Comparison of ENCODE assay signal across 8 cellular contexts in the genomic region with DNA sequence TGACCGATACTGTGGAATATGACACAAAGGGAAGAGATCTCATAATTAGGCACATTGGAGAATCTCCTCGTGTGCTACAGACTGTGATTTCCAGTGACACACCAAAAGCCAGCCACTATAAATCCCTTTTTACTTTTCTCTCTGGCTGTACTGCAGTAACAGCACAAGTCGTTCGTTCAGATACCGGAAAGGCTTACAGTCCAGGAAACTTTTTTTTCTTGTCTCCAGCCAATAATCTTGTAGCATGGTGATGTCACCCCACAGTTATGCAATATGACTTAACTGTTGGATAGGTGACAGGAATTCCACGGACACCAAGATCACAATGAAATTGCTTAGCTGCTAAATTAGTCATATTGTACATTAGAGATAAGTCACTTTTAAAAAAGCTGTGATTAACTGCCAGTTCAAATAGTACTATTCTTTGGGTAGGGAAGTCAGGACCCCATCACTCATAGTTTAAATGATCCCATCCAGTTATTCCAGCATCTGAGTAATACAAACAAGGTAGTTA. TPM values are rescaled to one million over a fixed set of nuclear protein-coding genes. Genes with fewer than 3 reads are reported as not detected.
A peak's percentile ranks its signal among the peaks of the same experiment; 100 is the strongest.
DNase-seq lines count a peak whose midpoint lies in the region; ATAC-seq, FAIRE-seq and TF ChIP-seq lines count a peak whose summit lies in the region.

No MANE protein-coding gene starts in this region.

- H3K27ac ChIP-seq in iPS-20b (ENCODE audit: low read length) (no peak overlapping the region), spleen (peak overlapping the region; percentile 59 to 82 (median 70))

- ATAC-seq in GM21360 (IDR thresholded peaks at IDR 0.05; ENCODE audit: unreplicated experiment): no peak
- no peak for ATAC-seq in activated T-cell treated with anti-CD3 and anti-CD28 coated beads, Interleukin-2, amount 50 U/mL, for 72 hours (replicated peaks in 1 of 2)

- peak overlapping the region; percentile 15; the same call in 1 of the 2 replicates for H3K9ac ChIP-seq in iPS-20b (ENCODE audit: low read depth, low read length)

- peak; percentile 75 for DNase-seq in HTR-8/SVneo (ENCODE audit: insufficient read length, low spot score)
- DNase-seq in astrocyte of the hippocampus (ENCODE audit: low read depth, low spot score): peak; percentile 99
- DNase-seq in spleen: no peak
- no peak for DNase-seq in posterior cingulate gyrus
- no peak for DNase-seq in NK-92 treated with Interleukin-12 subunit alpha and Interleukin-12 subunit beta, amount 100 ng/mL, for 24 hours (lab: John Stamatoyannopoulos, UW)
- DNase-seq in activated T-cell treated with anti-CD3 and anti-CD28 coated beads, Interleukin-2, amount 50 U/mL, for 72 hours: no peak

- WGBS in spleen, 5 donors: 44 to 65% (median 58%) methylated on average over 6 of the region's 6 CpGs

- no peaks in the 10 kb centered on the region for H3K27me3 Mint-ChIP-seq in activated T-cell treated with anti-CD3 and anti-CD28 coated beads, Interleukin-2, amount 50 U/mL, for 72 hours (ENCODE audit: low read depth)

- H3K9me3 Mint-ChIP-seq in activated T-cell treated with anti-CD3 and anti-CD28 coated beads, Interleukin-2, amount 50 U/mL, for 72 hours: peaks cover 0 to 2% of the 10 kb centered on the region in 2 donors

- no peaks in the 10 kb centered on the region for H3K36me3 Mint-ChIP-seq in activated T-cell treated with anti-CD3 and anti-CD28 coated beads, Interleukin-2, amount 50 U/mL, for 72 hours (ENCODE audit: insufficient read depth in 2 of 2)

- no peaks in the 10 kb centered on the region for H3K4me1 Mint-ChIP-seq in activated T-cell treated with anti-CD3 and anti-CD28 coated beads, Interleukin-2, amount 50 U/mL, for 72 hours (ENCODE audit: low read depth)

- H3K27me3 ChIP-seq in iPS-20b (ENCODE audit: insufficient read depth, low read length): no peaks in the 10 kb centered on the region
- no peaks in the 10 kb centered on the region for H3K27me3 ChIP-seq in spleen (replicated peaks in 1 of 7)

- TF ChIP-seq CTCF in spleen (IDR thresholded peaks at IDR 0.05 in 8 of 11, conservative IDR thresholded peaks at IDR 0.05 in 3 of 11): no peak

- H3K36me3 ChIP-seq in iPS-20b (ENCODE audit: insufficient read depth, low read depth, low read length) (no peaks in the 10 kb centered on the region), spleen (no peaks in the 10 kb centered on the region)

- no peak overlapping the region for H3K4me3 Mint-ChIP-seq in activated T-cell treated with anti-CD3 and anti-CD28 coated beads, Interleukin-2, amount 50 U/mL, for 72 hours

- no peak for TF ChIP-seq POLR2A in spleen (IDR thresholded peaks at IDR 0.05)

- peak; percentile 80 for FAIRE-seq in HTR-8/SVneo (lab: Jason Lieb, UNC)

- intact Hi-C loops in spleen (cut with DNase I; ENCODE audit: low total_unique reads) (no loop called here), posterior cingulate gyrus (cut with DNase I) (no loop called here)

- H3K27ac Mint-ChIP-seq in activated T-cell treated with anti-CD3 and anti-CD28 coated beads, Interleukin-2, amount 50 U/mL, for 72 hours: no peak overlapping the region

- H3K9me3 ChIP-seq in iPS-20b (ENCODE audit: insufficient read depth, low read depth, low read length) (no peaks in the 10 kb centered on the region), spleen (no peaks in the 10 kb centered on the region)

- H3K4me1 ChIP-seq in iPS-20b (ENCODE audit: insufficient read depth, low read length): peaks cover 21% of the 10 kb centered on the region; the same call in 1 of the 2 replicates
- peaks cover 0 to 21% (median 0%) of the 10 kb centered on the region in 6 donors for H3K4me1 ChIP-seq in spleen

- H3K4me3 ChIP-seq in iPS-20b (ENCODE audit: low read length): no peak overlapping the region
- peak overlapping the region in 1 of 8 donors; percentile 8 for H3K4me3 ChIP-seq in spleen

RNA-seq across cellular contexts. Expression of a gene that starts 36.3 kb away (rescaled TPM):
- total RNA-seq in spleen: 10 to 100 TPM; 19.8 to 34.8 (median 28.7) TPM
- 10 to 100 TPM in 1 of 3 donors, 1 to 10 TPM in 2; 8.4 to 10.3 (median 9.8) TPM for polyA plus RNA-seq in spleen
- 10 to 100 TPM; 20.2 to 20.9 TPM for total RNA-seq in activated T-cell treated with anti-CD3 and anti-CD28 coated beads, Interleukin-2, amount 50 U/mL, for 72 hours

Comparison
In these comparisons a context has a peak if more than half of its experiments do, and no peak if none do; other contexts are left out.
1. DNase-seq: peak in HTR-8/SVneo (single experiment) and astrocyte of the hippocampus (single experiment); none in spleen (single experiment), posterior cingulate gyrus (0 of 10), NK-92 treated with Interleukin-12 subunit alpha and Interleukin-12 subunit beta, amount 100 ng/mL, for 24 hours (single experiment) and activated T-cell treated with anti-CD3 and anti-CD28 coated beads, Interleukin-2, amount 50 U/mL, for 72 hours (0 of 2).